8 cellular contexts compared by ENCODE assay signal in genomic region chr1:212414328-212415106, GRCh38. TPM values are rescaled to one million over a fixed set of nuclear protein-coding genes. Genes with fewer than 3 reads are reported as not detected.
A peak's percentile ranks its signal among the peaks of the same experiment; 100 is the strongest.
DNase-seq lines count a peak whose midpoint lies in the region; ATAC-seq and TF ChIP-seq lines count a peak whose summit lies in the region.

Gene PACC1, minus strand, starts transcription at chr1:212414886. Its CDS starts 129 bp downstream, at chr1:212414757.

- peaks cover 18% of the 10 kb centered on the region; the same call in 1 of the 2 replicates for H3K79me2 ChIP-seq in OCI-LY7 (ENCODE audit: insufficient read depth, low read depth, low read length)

- ATAC-seq in GM21423 (IDR thresholded peaks at IDR 0.05; ENCODE audit: unreplicated experiment) (peak; percentile 96), mucosa of descending colon (peak; percentile 96)

- H3K4me1 ChIP-seq in HUES6 (ENCODE audit: control insufficient read depth, insufficient read depth, low read length), result peaks cover 18% of the 10 kb centered on the region
- peaks cover 29% of the 10 kb centered on the region for H3K4me1 ChIP-seq in OCI-LY7 (ENCODE audit: insufficient read depth, low read length, poor library complexity, severe bottlenecking)
- peaks cover 5% of the 10 kb centered on the region for H3K4me1 ChIP-seq in mucosa of descending colon (ENCODE audit: low read depth)

- CTCF ChIA-PET in OCI-LY7 (lab: Charles Lee; ENCODE audit: unreplicated experiment), result interaction anchor here (0.6 kb wide), 1 partner anchor 31 kb away, joined by 3 read pairs; no protein-coding TSS in a partner anchor

- POLR2A ChIA-PET in OCI-LY7 (lab: Charles Lee), result interaction anchor here (0.6 to 1.2 kb wide), 4 partner anchors 16 to 379 kb away, joined by 3 to 5 read pairs (median 4); partner anchors contain the start of genes DTL and INTS7

- peak within 1 kb of the TSS; percentile 95 for H2AFZ ChIP-seq in OCI-LY7 (ENCODE audit: low read length)

- H3K27ac ChIP-seq in HUES6 (ENCODE audit: low read depth, low read length) (no peak within 1 kb of the TSS), OCI-LY7 (ENCODE audit: low read depth, low read length, poor library complexity, severe bottlenecking) (peak within 1 kb of the TSS; percentile 58), epithelial cell of prostate (peak within 1 kb of the TSS; percentile 38)

- peak within 1 kb of the TSS; percentile 74 for H3K4me3 ChIP-seq in HUES6 (ENCODE audit: low read depth, low read length)
- peak within 1 kb of the TSS; percentile 78 for H3K4me3 ChIP-seq in OCI-LY7 (ENCODE audit: low read depth, low read length, poor library complexity, severe bottlenecking)
- H3K4me3 ChIP-seq in mucosa of descending colon, result peak within 1 kb of the TSS; percentile 56

- TF ChIP-seq CTCF in OCI-LY7 (conservative IDR thresholded peaks at IDR 0.05; ENCODE audit: low read length) (no peak), mucosa of descending colon (IDR thresholded peaks at IDR 0.05) (no peak)

- DNase-seq in DMS 273 (lab: John Stamatoyannopoulos, UW; ENCODE audit: unreplicated experiment), result peak; percentile 97
- DNase-seq in OCI-LY7 (ENCODE audit: low spot score), result peak; percentile 98
- peak; percentile 76 for DNase-seq in activated T-cell treated with anti-CD3 and anti-CD28 coated beads for 1 hour (ENCODE audit: low read depth)
- DNase-seq in epithelial cell of prostate (ENCODE audit: low read depth, low spot score), result no peak
- peak; percentile 87 to 94 (median 91) for DNase-seq in mucosa of descending colon
- DNase-seq in stimulated activated CD8-positive, alpha-beta memory T cell treated with anti-CD3 and anti-CD28 coated beads, Interleukin-4, amount 100 ng/mL, for 24 hours (ENCODE audit: low read depth), result peak; percentile 81

- peaks cover 6% of the 10 kb centered on the region; the same call in 1 of the 2 replicates for H4K20me1 ChIP-seq in OCI-LY7 (ENCODE audit: insufficient read depth, low read length)

- peaks cover 21% of the 10 kb centered on the region for H3K36me3 ChIP-seq in HUES6 (ENCODE audit: control insufficient read depth, insufficient read depth, low read length)
- H3K36me3 ChIP-seq in OCI-LY7 (ENCODE audit: insufficient read depth, low read length), result peaks cover 26% of the 10 kb centered on the region
- H3K36me3 ChIP-seq in mucosa of descending colon (ENCODE audit: low read depth), result no peaks in the 10 kb centered on the region

- no TSS peak for BruUV-seq in OCI-LY7 (replicated peaks; lab: Mats Ljungman, UMichigan)

- H3K9me2 ChIP-seq in OCI-LY7 (ENCODE audit: insufficient read depth, low read length), result no peaks in the 10 kb centered on the region

- H3K27me3 ChIP-seq in HUES6 (ENCODE audit: control insufficient read depth, insufficient read depth, low read length), result peaks cover 11% of the 10 kb centered on the region; the same call in 1 of the 2 replicates

- peak within 1 kb of the TSS; percentile 85 for H3K4me2 ChIP-seq in OCI-LY7 (ENCODE audit: low read length)

- H3K9ac ChIP-seq in HUES6 (ENCODE audit: low read length), result peak within 1 kb of the TSS; percentile 64

- H3K9me3 ChIP-seq in HUES6 (ENCODE audit: control insufficient read depth, insufficient read depth, low read depth, low read length) (no peaks in the 10 kb centered on the region), OCI-LY7 (ENCODE audit: low read length) (no peaks in the 10 kb centered on the region), mucosa of descending colon (no peaks in the 10 kb centered on the region)

- intact Hi-C loops in OCI-LY7 (cut with micrococcal nuclease; ENCODE audit: unreplicated experiment) (no loop called here), mucosa of descending colon (cut with DNase I, micrococcal nuclease) (no loop called here)

RNA-seq across cellular contexts. Expression of gene PACC1, which starts in this region (rescaled TPM):
- 23.6 and 30.8 TPM in 2 replicates for total RNA-seq in OCI-LY7 (2014; rRNA removed; shearing (Covaris generic))
- 15.7 and 17.3 TPM in 2 replicates for total RNA-seq in OCI-LY7 (2022)
- total RNA-seq in mucosa of descending colon, result 1 to 10 TPM; 2.5 to 4.4 (median 3.4) TPM
